Comparison of ENCODE assay signal across 8 cellular contexts in genomic region chr3:47824541-47825473, GRCh38. TPM values are rescaled to one million over a fixed set of nuclear protein-coding genes. Genes with fewer than 3 reads are reported as not detected.
DNase-seq lines count a peak whose midpoint lies in the region; ATAC-seq and TF ChIP-seq lines count a peak whose summit lies in the region.

No MANE protein-coding gene starts in this region.

- peak overlapping the region; percentile 99 for H3K4me3 ChIP-seq in HAP-1
- H3K4me3 ChIP-seq in MG63: peak overlapping the region; percentile 91
- peak overlapping the region; percentile 63 to 93 (median 85) for H3K4me3 ChIP-seq in upper lobe of left lung

- no peaks in the 10 kb centered on the region for H3K27me3 Mint-ChIP-seq in activated naive CD8-positive, alpha-beta T cell treated with anti-CD3 and anti-CD28 coated beads, Interleukin-2, amount 10 ng/mL, durations not matched to agents 7 days and 5 days

- POLR2A ChIA-PET in GM10248 (lab: Yijun Ruan, JAX): interaction anchor here (0.6 to 1.0 kb wide), 3 partner anchors 13 to 464 kb away, joined by 3 to 5 read pairs (median 4); no protein-coding TSS in a partner anchor
- POLR2A ChIA-PET in activated naive CD8-positive, alpha-beta T cell treated with anti-CD3 and anti-CD28 coated beads, Interleukin-2, amount 10 ng/mL, durations not matched to agents 7 days and 5 days (lab: Charles Lee): interaction anchor here (0.5 to 2.6 kb wide), 10 partner anchors 9 to 442 kb away, joined by 3 to 12 read pairs (median 6); partner anchors contain the start of gene DHX30

- peaks cover 29% of the 10 kb centered on the region for H3K36me3 Mint-ChIP-seq in activated naive CD8-positive, alpha-beta T cell treated with anti-CD3 and anti-CD28 coated beads, Interleukin-2, amount 10 ng/mL, durations not matched to agents 7 days and 5 days

- peak in 2 of 4 donors; percentile 54 to 67 for TF ChIP-seq POLR2A in upper lobe of left lung (IDR thresholded peaks at IDR 0.05)

- H3K27ac Mint-ChIP-seq in activated naive CD8-positive, alpha-beta T cell treated with anti-CD3 and anti-CD28 coated beads, Interleukin-2, amount 10 ng/mL, durations not matched to agents 7 days and 5 days: peak overlapping the region; percentile 85

- H3K9me3 Mint-ChIP-seq in activated naive CD8-positive, alpha-beta T cell treated with anti-CD3 and anti-CD28 coated beads, Interleukin-2, amount 10 ng/mL, durations not matched to agents 7 days and 5 days: no peaks in the 10 kb centered on the region

- peak overlapping the region; percentile 90 for H3K4me3 Mint-ChIP-seq in activated naive CD8-positive, alpha-beta T cell treated with anti-CD3 and anti-CD28 coated beads, Interleukin-2, amount 10 ng/mL, durations not matched to agents 7 days and 5 days

- in situ Hi-C loops in HAP-1 (cut with MboI; ENCODE audit: low sequenced_read_pairs): no loop called here

- no peak for TF ChIP-seq EP300 in upper lobe of left lung (IDR thresholded peaks at IDR 0.05)

- no peaks in the 10 kb centered on the region for H3K9me3 ChIP-seq in HAP-1
- H3K9me3 ChIP-seq in MG63: no peaks in the 10 kb centered on the region
- no peaks in the 10 kb centered on the region for H3K9me3 ChIP-seq in upper lobe of left lung

- H3K4me1 ChIP-seq in HAP-1 (peaks cover 12% of the 10 kb centered on the region), upper lobe of left lung (peaks cover 8 to 25% (median 19%) of the 10 kb centered on the region in 4 donors)

- H3K27me3 ChIP-seq in HAP-1 (ENCODE audit: low read depth) (no peaks in the 10 kb centered on the region), MG63 (no peaks in the 10 kb centered on the region), upper lobe of left lung (no peaks in the 10 kb centered on the region)

- 15 to 16% methylated on average over 14 to 15 of the region's 77 CpGs for WGBS in upper lobe of left lung, 2 donors

- CTCF ChIA-PET in GM10248 (lab: Yijun Ruan, JAX): interaction anchor here (0.7 to 4.6 kb wide), 57 partner anchors 7 to 611 kb away, joined by 3 to 77 read pairs (median 3); partner anchors contain the start of genes CDC25A and SCAP

- intact Hi-C loops in cardiac septum (cut with DNase I) (no loop called here), posterior cingulate gyrus (cut with DNase I) (loop anchor here (5.0 kb wide), 1 partner anchor 327 kb away; no protein-coding TSS in a partner anchor)

- peak; percentile 99 for ATAC-seq in activated naive CD8-positive, alpha-beta T cell treated with anti-CD3 and anti-CD28 coated beads, Interleukin-2, amount 10 ng/mL, durations not matched to agents 7 days and 5 days (ENCODE audit: low read depth)
- peak; percentile 97 to 100 for ATAC-seq in upper lobe of left lung (ENCODE audit: low FRiP score in 2 of 2)

- peaks cover 40% of the 10 kb centered on the region for H3K36me3 ChIP-seq in HAP-1 (replicated peaks)
- peaks cover 27% of the 10 kb centered on the region for H3K36me3 ChIP-seq in MG63
- peaks cover 6 to 42% (median 33%) of the 10 kb centered on the region in 4 donors for H3K36me3 ChIP-seq in upper lobe of left lung

- DNase-seq in GM10248 (ENCODE audit: extremely low spot score): peak; percentile 96
- peak; percentile 74 to 85 for DNase-seq in HAP-1 (ENCODE audit: low spot score in 2 of 2)
- DNase-seq in MG63: peak; percentile 85
- DNase-seq in SKM-1 (lab: John Stamatoyannopoulos, UW; ENCODE audit: unreplicated experiment): peak; percentile 36
- DNase-seq in activated naive CD8-positive, alpha-beta T cell treated with anti-CD3 and anti-CD28 coated beads, Interleukin-2, amount 10 ng/mL, durations not matched to agents 7 days and 5 days: peak; percentile 89
- peak; percentile 87 for DNase-seq in cardiac septum (ENCODE audit: low spot score)
- peak; percentile 62 to 97 (median 78) for DNase-seq in posterior cingulate gyrus
- DNase-seq in upper lobe of left lung: peak; percentile 77 to 96

- TF ChIP-seq CTCF in GM10248 (IDR thresholded peaks at IDR 0.05; ENCODE audit: control extremely low read depth, extremely low read depth, low read depth, missing control alignments) (peak; percentile 96), upper lobe of left lung (IDR thresholded peaks at IDR 0.05) (peak; percentile 90 to 96 (median 92))

- peaks cover 26% of the 10 kb centered on the region for H3K4me1 Mint-ChIP-seq in activated naive CD8-positive, alpha-beta T cell treated with anti-CD3 and anti-CD28 coated beads, Interleukin-2, amount 10 ng/mL, durations not matched to agents 7 days and 5 days

- H3K27ac ChIP-seq in upper lobe of left lung: peak overlapping the region; percentile 75 to 85 (median 84)

RNA-seq across cellular contexts. Expression of gene DHX30, which starts 21.9 kb away (rescaled TPM):
- 32.9 and 60.1 TPM in 2 replicates for total RNA-seq in MG63 (2014; rRNA removed; shearing (Covaris generic); ENCODE audit: low replicate concordance)
- total RNA-seq in activated naive CD8-positive, alpha-beta T cell treated with anti-CD3 and anti-CD28 coated beads, Interleukin-2, amount 10 ng/mL, durations not matched to agents 7 days and 5 days: 10 to 100 TPM; 76.7 to 78.1 TPM
- total RNA-seq in cardiac septum (48.3 TPM), upper lobe of left lung (100 to 1,000 TPM in 1 of 6 donors, 10 to 100 TPM in 5; 57.0 to 105 (median 72.8) TPM)

RNA-seq across cellular contexts. Expression of gene SMARCC1, which starts 43.1 kb away (rescaled TPM):
- 33.4 and 40.8 TPM in 2 replicates for total RNA-seq in MG63 (2014; rRNA removed; shearing (Covaris generic); ENCODE audit: low replicate concordance)
- total RNA-seq in activated naive CD8-positive, alpha-beta T cell treated with anti-CD3 and anti-CD28 coated beads, Interleukin-2, amount 10 ng/mL, durations not matched to agents 7 days and 5 days: 10 to 100 TPM; 82.8 to 88.1 TPM
- total RNA-seq in cardiac septum (31.7 TPM), upper lobe of left lung (10 to 100 TPM; 33.1 to 58.2 (median 49.4) TPM)

Comparison
In these comparisons a context has a peak if more than half of its experiments do, and no peak if none do; other contexts are left out.
1. Peak in every context shown above with its lines: DNase-seq, ATAC-seq, H3K4me3 ChIP-seq and H3K27ac ChIP-seq.
2. DNase-seq: peak in every context shown above with its lines; median percentile 96 in GM10248; 89 in activated naive CD8-positive, alpha-beta T cell treated with anti-CD3 and anti-CD28 coated beads, Interleukin-2, amount 10 ng/mL, durations not matched to agents 7 days and 5 days; 87 in cardiac septum; 86 in upper lobe of left lung; 85 in MG63; 80 in HAP-1; 78 in posterior cingulate gyrus; 36 in SKM-1.